Comparison of ENCODE assay signal across 11 cellular contexts in genomic region chr11:86040919-86041318, GRCh38. TPM values are rescaled to one million over a fixed set of nuclear protein-coding genes. Genes with fewer than 3 reads are reported as not detected.
A peak's percentile ranks its signal among the peaks of the same experiment; 100 is the strongest.
DNase-seq lines count a peak whose midpoint lies in the region; ATAC-seq, FAIRE-seq and TF ChIP-seq lines count a peak whose summit lies in the region.
"Had no signal": no experiment of that assay in that cellular context is flagged by ENCODE, and none has a peak within 500 bp of the region (broad histone marks: within the 10 kb centered on the region; RNA-seq: fewer than 3 reads in every experiment).

No MANE protein-coding gene starts in this region.

- DNase-seq in left ventricle myocardium inferior (no peak), Right ventricle myocardium superior (no peak), astrocyte (ENCODE audit: low read depth) (no peak), natural killer cell (no peak), uterus (no peak), iPS-NIHi7 (ENCODE audit: extremely low spot score) (no peak), HUDEP-2 (lab: John Stamatoyannopoulos, UW; ENCODE audit: unreplicated experiment in 76 of 76) (no peak)
- no peak for DNase-seq in stimulated activated CD4-positive, alpha-beta T cell treated with anti-CD3 and anti-CD28 coated beads, Interleukin-2, amount 100 ng/mL, for 24 hours
- DNase-seq: activated CD8-positive, alpha-beta memory T cell treated with anti-CD3 and anti-CD28 coated beads, Interleukin-2, amount 50 U/mL, for 48 hours; AML-193; GDM1 had no signal

- H3K79me2 ChIP-seq in astrocyte (ENCODE audit: insufficient read depth, low read length): peaks cover 97% of the 10 kb centered on the region

- H3K36me3 Mint-ChIP-seq in astrocyte (ENCODE audit: low read depth, unreplicated experiment) (no peaks in the 10 kb centered on the region), natural killer cell (no peaks in the 10 kb centered on the region)

- no peak for FAIRE-seq in astrocyte (lab: Jason Lieb, UNC)

- ATAC-seq in Right ventricle myocardium superior (ENCODE audit: poor library complexity) (no peak), natural killer cell (no peak)

- H3K27me3 Mint-ChIP-seq in astrocyte (ENCODE audit: low read depth, unreplicated experiment) (no peaks in the 10 kb centered on the region), natural killer cell (ENCODE audit: low read depth in 2 of 2) (no peaks in the 10 kb centered on the region)

- no peak for TF ChIP-seq POLR2A in uterus (IDR thresholded peaks at IDR 0.05)

- H3K9me3 Mint-ChIP-seq in astrocyte (ENCODE audit: unreplicated experiment) (no peaks in the 10 kb centered on the region), natural killer cell (no peaks in the 10 kb centered on the region)

- H4K20me1 ChIP-seq in astrocyte (ENCODE audit: insufficient read depth, low read length): peaks cover 88% of the 10 kb centered on the region

- H3K27ac Mint-ChIP-seq in astrocyte (ENCODE audit: unreplicated experiment) (peak overlapping the region; percentile 54), natural killer cell (peak overlapping the region; percentile 76 to 83)

- no peaks in the 10 kb centered on the region for H3K36me3 ChIP-seq in left ventricle myocardium inferior
- H3K36me3 ChIP-seq in astrocyte (ENCODE audit: insufficient read depth, low read length): no peaks in the 10 kb centered on the region
- no peaks in the 10 kb centered on the region for H3K36me3 ChIP-seq in uterus

- H2AFZ ChIP-seq in astrocyte (ENCODE audit: low read depth, low read length): no peak overlapping the region

- H3K4me2 ChIP-seq in astrocyte (ENCODE audit: low read length): no peak overlapping the region

- peaks cover 34% of the 10 kb centered on the region for H3K4me1 Mint-ChIP-seq in astrocyte (ENCODE audit: low read depth, unreplicated experiment)
- H3K4me1 Mint-ChIP-seq in natural killer cell: peaks cover 59 to 66% of the 10 kb centered on the region in 2 donors

- H3K9ac ChIP-seq in astrocyte (ENCODE audit: low read length): no peak overlapping the region

- H3K27ac ChIP-seq in left ventricle myocardium inferior (replicated peaks) (peak overlapping the region; percentile 72), astrocyte (ENCODE audit: low read depth, low read length) (no peak overlapping the region), uterus (peak overlapping the region; percentile 58 to 79)

- intact Hi-C loops in left ventricle myocardium inferior (cut with micrococcal nuclease) (loop anchor here (10.0 kb wide), 1 partner anchor 154 kb away; no protein-coding TSS in a partner anchor), Right ventricle myocardium superior (cut with DNase I) (loop anchor here (5.0 kb wide), 1 partner anchor 151 kb away; no protein-coding TSS in a partner anchor), natural killer cell (cut with micrococcal nuclease) (loop anchor here (10.0 kb wide), 1 partner anchor 446 kb away; no protein-coding TSS in a partner anchor), uterus (cut with DNase I; ENCODE audit: low total_unique reads) (no loop called here)

- peaks cover 86% of the 10 kb centered on the region for H3K4me1 ChIP-seq in left ventricle myocardium inferior
- H3K4me1 ChIP-seq in astrocyte (ENCODE audit: insufficient read depth, low read length): peaks cover 11% of the 10 kb centered on the region
- H3K4me1 ChIP-seq in uterus: peaks cover 8 to 9% of the 10 kb centered on the region in 2 donors

- H3K27me3 ChIP-seq in left ventricle myocardium inferior (ENCODE audit: low read depth) (no peaks in the 10 kb centered on the region), astrocyte (ENCODE audit: insufficient read depth, low read length) (no peaks in the 10 kb centered on the region), uterus (no peaks in the 10 kb centered on the region)

- H3K9me3 ChIP-seq in left ventricle myocardium inferior (replicated peaks): no peaks in the 10 kb centered on the region
- H3K9me3 ChIP-seq in astrocyte (ENCODE audit: insufficient read depth, low read depth, low read length): no peaks in the 10 kb centered on the region
- no peaks in the 10 kb centered on the region for H3K9me3 ChIP-seq in uterus

- H3K4me3 ChIP-seq in left ventricle myocardium inferior (peak overlapping the region; percentile 52), astrocyte (ENCODE audit: insufficient read depth, low read depth, low read length) (no peak overlapping the region), uterus (no peak overlapping the region)

- TF ChIP-seq CTCF in left ventricle myocardium inferior (IDR thresholded peaks at IDR 0.05; ENCODE audit: borderline replicate concordance) (no peak), astrocyte (IDR thresholded peaks at IDR 0.05; ENCODE audit: insufficient read depth, low read depth, low read length) (no peak), natural killer cell (IDR thresholded peaks at IDR 0.05) (no peak), uterus (IDR thresholded peaks at IDR 0.05) (no peak)

- H3K4me3 Mint-ChIP-seq in astrocyte (ENCODE audit: unreplicated experiment): no peak overlapping the region
- no peak overlapping the region for H3K4me3 Mint-ChIP-seq in natural killer cell

RNA-seq across cellular contexts. Expression of gene PICALM, which starts 28.0 kb away (rescaled TPM):
- total RNA-seq in left ventricle myocardium inferior (133 TPM), Right ventricle myocardium superior (119 TPM), astrocyte (254 and 260 TPM in 2 replicates), natural killer cell (100 to 1,000 TPM; 262 to 291 (median 285) TPM), uterus (100 to 1,000 TPM; 198 to 402 (median 298) TPM)
